7 cellular contexts compared by ENCODE assay signal in the genomic region with DNA sequence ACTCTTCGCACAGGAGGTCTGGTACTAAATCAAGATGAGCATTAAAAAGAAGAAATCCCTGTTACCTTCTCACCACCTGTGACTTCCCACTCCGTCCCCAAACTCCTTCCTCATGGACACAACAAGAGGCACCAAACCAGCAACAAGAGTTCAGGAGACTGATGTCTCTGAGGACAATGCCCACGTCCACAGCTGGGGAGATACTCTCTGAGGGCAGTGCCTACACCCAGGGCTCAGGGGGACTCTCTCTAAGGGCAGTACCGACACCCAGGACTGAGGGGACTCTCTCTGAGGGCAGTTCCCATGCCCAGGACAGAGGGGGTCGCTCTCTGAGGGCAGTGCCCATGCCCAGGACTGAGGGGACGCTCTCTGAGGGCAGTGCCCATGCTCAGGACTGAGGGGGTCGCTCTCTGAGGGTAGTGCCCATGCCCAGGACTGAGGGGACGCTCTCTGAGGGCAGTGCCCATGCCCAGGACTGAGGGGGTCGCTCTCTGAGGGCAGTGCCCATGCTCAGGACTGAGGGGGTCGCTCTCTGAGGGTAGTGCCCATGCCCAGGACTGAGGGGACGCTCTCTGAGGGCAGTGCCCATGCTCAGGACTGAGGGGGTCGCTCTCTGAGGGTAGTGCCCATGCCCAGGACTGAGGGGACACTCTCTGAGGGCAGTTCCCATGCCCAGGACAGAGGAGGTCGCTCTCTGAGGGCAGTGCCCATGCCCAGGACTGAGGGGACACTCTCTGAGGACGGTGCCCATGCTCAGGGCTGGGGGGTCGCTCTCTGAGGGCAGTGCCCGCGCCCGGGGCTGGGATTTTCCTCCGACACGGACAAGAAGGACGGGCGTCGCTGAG. TPM values are rescaled to one million over a fixed set of nuclear protein-coding genes. Genes with fewer than 3 reads are reported as not detected.
DNase-seq lines count a peak whose midpoint lies in the region; TF ChIP-seq lines count a peak whose summit lies in the region.
"Not testable (repeated sequence)": the region's sequence is repeated elsewhere in the genome, so short reads cannot be mapped to it uniquely, and the experiment has no call there.

No MANE protein-coding gene starts in this region.

- intact Hi-C loops in activated CD4-positive, alpha-beta memory T cell treated with anti-CD3 and anti-CD28 coated beads for 36 hours (cut with micrococcal nuclease) = loop anchor here (1.0 to 2.0 kb wide), 5 partner anchors 48 to 273 kb away; a partner anchor contains a TSS

- not testable (repeated sequence) for DNase-seq in GM12864 (ENCODE audit: low read depth); activated CD4-positive, alpha-beta memory T cell treated with anti-CD3 and anti-CD28 coated beads for 36 hours; cardiac fibroblast (ENCODE audit: low read depth in 2 of 2); glutamatergic neuron; skeletal muscle cell (ENCODE audit: low read depth)
- peak; percentile 41 for DNase-seq in NCI-H69 (lab: John Stamatoyannopoulos, UW)

- peaks cover 24% of the 10 kb centered on the region for H3K4me1 ChIP-seq in mononuclear cell (ENCODE audit: insufficient read depth, low read length)

- not testable (repeated sequence) for H3K27me3 ChIP-seq in mononuclear cell (ENCODE audit: insufficient read depth, low read length)

- not testable (repeated sequence) for H3K27me3 Mint-ChIP-seq in activated CD4-positive, alpha-beta memory T cell treated with anti-CD3 and anti-CD28 coated beads for 36 hours
- peaks cover 11% of the 10 kb centered on the region for H3K27me3 Mint-ChIP-seq in glutamatergic neuron (ENCODE audit: unreplicated experiment)

- not testable (repeated sequence) for H3K9me3 ChIP-seq in mononuclear cell (ENCODE audit: low read depth, low read length)

- TF ChIP-seq CTCF in GM12864 (IDR thresholded peaks at IDR 0.05; ENCODE audit: low read depth, low read length, missing control alignments); cardiac fibroblast (IDR thresholded peaks at IDR 0.05; ENCODE audit: low read depth, low read length); glutamatergic neuron (IDR thresholded peaks at IDR 0.05; ENCODE audit: partially characterized antibody, unreplicated experiment): not testable (repeated sequence)

- peaks cover 34% of the 10 kb centered on the region for H3K36me3 Mint-ChIP-seq in activated CD4-positive, alpha-beta memory T cell treated with anti-CD3 and anti-CD28 coated beads for 36 hours
- peaks cover 10% of the 10 kb centered on the region for H3K36me3 Mint-ChIP-seq in glutamatergic neuron (ENCODE audit: unreplicated experiment)

- H3K4me3 ChIP-seq in GM12864 (ENCODE audit: low read depth, low read length) (peak overlapping the region; percentile 72), cardiac fibroblast (replicated peaks in 1 of 2; ENCODE audit: low read depth in 2 of 2, low read length in 2 of 2) (peak overlapping the region; percentile 97 to 99), mononuclear cell (ENCODE audit: low read length) (peak overlapping the region; percentile 75), skeletal muscle cell (ENCODE audit: low read depth, low read length) (peak overlapping the region; percentile 80)

- H3K4me1 Mint-ChIP-seq in activated CD4-positive, alpha-beta memory T cell treated with anti-CD3 and anti-CD28 coated beads for 36 hours (ENCODE audit: low read depth) = peaks cover 40% of the 10 kb centered on the region
- peaks cover 24% of the 10 kb centered on the region for H3K4me1 Mint-ChIP-seq in glutamatergic neuron (ENCODE audit: low read depth, unreplicated experiment)

- peak overlapping the region; percentile 82 for H3K27ac Mint-ChIP-seq in activated CD4-positive, alpha-beta memory T cell treated with anti-CD3 and anti-CD28 coated beads for 36 hours
- not testable (repeated sequence) for H3K27ac Mint-ChIP-seq in glutamatergic neuron (ENCODE audit: unreplicated experiment)

- POLR2A ChIA-PET in activated CD4-positive, alpha-beta memory T cell treated with anti-CD3 and anti-CD28 coated beads for 36 hours (lab: Charles Lee) = interaction anchor here (0.8 to 2.1 kb wide), 6 partner anchors 48 to 160 kb away, joined by 3 to 13 read pairs (median 4); no protein-coding TSS in a partner anchor

- not testable (repeated sequence) for H3K9me3 Mint-ChIP-seq in activated CD4-positive, alpha-beta memory T cell treated with anti-CD3 and anti-CD28 coated beads for 36 hours
- H3K9me3 Mint-ChIP-seq in glutamatergic neuron (ENCODE audit: unreplicated experiment) = peaks cover 14% of the 10 kb centered on the region

- CTCF ChIA-PET in activated CD4-positive, alpha-beta memory T cell treated with anti-CD3 and anti-CD28 coated beads for 36 hours (lab: Charles Lee) = interaction anchor here (0.6 to 2.0 kb wide), 4 partner anchors 14 to 273 kb away, joined by 3 to 14 read pairs (median 3); no protein-coding TSS in a partner anchor

- H3K4me3 Mint-ChIP-seq in activated CD4-positive, alpha-beta memory T cell treated with anti-CD3 and anti-CD28 coated beads for 36 hours = peak overlapping the region; percentile 84
- peak overlapping the region; percentile 85 for H3K4me3 Mint-ChIP-seq in glutamatergic neuron (ENCODE audit: unreplicated experiment)

RNA-seq across cellular contexts. Expression of a gene that starts 0.7 kb away (rescaled TPM):
- total RNA-seq in activated CD4-positive, alpha-beta memory T cell treated with anti-CD3 and anti-CD28 coated beads for 36 hours = 100 to 1,000 TPM; 145 to 149 TPM
- total RNA-seq in glutamatergic neuron (ENCODE audit: unreplicated experiment) = 27.2 TPM
- 2.9 TPM for total RNA-seq in mononuclear cell
